Comparison of ENCODE assay signal across 8 cellular contexts in genomic region chr9:77648458-77649108, GRCh38. TPM values are rescaled to one million over a fixed set of nuclear protein-coding genes. Genes with fewer than 3 reads are reported as not detected.
DNase-seq lines count a peak whose midpoint lies in the region; ATAC-seq, FAIRE-seq and TF ChIP-seq lines count a peak whose summit lies in the region.

No MANE protein-coding gene starts in this region.

- no peak overlapping the region for H3K9ac ChIP-seq in SK-N-SH

- intact Hi-C loops in activated CD4-positive, alpha-beta memory T cell treated with anti-CD3 and anti-CD28 coated beads for 36 hours (cut with micrococcal nuclease): loop anchor here (5.0 kb wide), 2 partner anchors 191 to 564 kb away; no protein-coding TSS in a partner anchor
- intact Hi-C loops in Right ventricle myocardium inferior (cut with DNase I): loop anchor here (2.0 to 5.0 kb wide), 3 partner anchors 51 to 192 kb away; no protein-coding TSS in a partner anchor
- intact Hi-C loops in ovary (cut with DNase I): loop anchor here in 3 of 4 donors (5.0 to 10.0 kb wide), 3 partner anchors 156 to 191 kb away; no protein-coding TSS in a partner anchor

- H3K36me3 ChIP-seq in ovary: no peaks in the 10 kb centered on the region
- H3K36me3 ChIP-seq in CD8-positive, alpha-beta memory T cell (ENCODE audit: insufficient read depth, low read length): no peaks in the 10 kb centered on the region
- no peaks in the 10 kb centered on the region for H3K36me3 ChIP-seq in SK-N-SH (replicated peaks in 1 of 2; ENCODE audit: control insufficient read depth in 1 of 2, insufficient read depth in 2 of 2, low read length in 1 of 2)

- H3K4me3 ChIP-seq in ovary (peak overlapping the region; percentile 52), SK-N-SH (ENCODE audit: low read depth in 2 of 2, low read length in 1 of 2) (no peak overlapping the region)
- no peak overlapping the region for H3K4me3 ChIP-seq in CD8-positive, alpha-beta memory T cell (ENCODE audit: low read length)

- H3K9me3 ChIP-seq in ovary (no peaks in the 10 kb centered on the region), SK-N-SH (no peaks in the 10 kb centered on the region)
- H3K9me3 ChIP-seq in CD8-positive, alpha-beta memory T cell (ENCODE audit: low read length): no peaks in the 10 kb centered on the region

- FAIRE-seq in GM12892 (lab: Jason Lieb, UNC): no peak

- peaks cover 10% of the 10 kb centered on the region for H3K4me1 Mint-ChIP-seq in T-helper 2 cell treated with Interferon-gamma antibody and Interleukin-4, amounts not matched to agents 5 μg/mL and 100 μg/mL, for 36 hours (ENCODE audit: low read depth)
- H3K4me1 Mint-ChIP-seq in activated CD4-positive, alpha-beta memory T cell treated with anti-CD3 and anti-CD28 coated beads for 36 hours (ENCODE audit: low read depth): peaks cover 14% of the 10 kb centered on the region
- peaks cover 5 to 17% (median 8%) of the 10 kb centered on the region in 3 donors for H3K4me1 Mint-ChIP-seq in CD8-positive, alpha-beta memory T cell

- no peaks in the 10 kb centered on the region for H3K9me2 ChIP-seq in SK-N-SH

- H3K79me2 ChIP-seq in SK-N-SH (ENCODE audit: insufficient read depth): no peaks in the 10 kb centered on the region

- H3K27ac ChIP-seq in ovary (peak overlapping the region; percentile 9 to 37), SK-N-SH (ENCODE audit: low read depth in 2 of 2, low read length in 1 of 2) (no peak overlapping the region)
- H3K27ac ChIP-seq in CD8-positive, alpha-beta memory T cell (ENCODE audit: low read depth, low read length): no peak overlapping the region

- peaks cover 61% of the 10 kb centered on the region for H3K27me3 Mint-ChIP-seq in T-helper 2 cell treated with Interferon-gamma antibody and Interleukin-4, amounts not matched to agents 5 μg/mL and 100 μg/mL, for 36 hours (ENCODE audit: low read depth)
- H3K27me3 Mint-ChIP-seq in activated CD4-positive, alpha-beta memory T cell treated with anti-CD3 and anti-CD28 coated beads for 36 hours: peaks cover 35% of the 10 kb centered on the region
- peaks cover 26 to 49% of the 10 kb centered on the region in 2 donors for H3K27me3 Mint-ChIP-seq in CD8-positive, alpha-beta memory T cell

- no peak overlapping the region for H2AFZ ChIP-seq in SK-N-SH (ENCODE audit: low read depth)

- no peak for DNase-seq in T-helper 2 cell treated with Interferon-gamma antibody and Interleukin-4, amounts not matched to agents 5 μg/mL and 100 μg/mL, for 36 hours (ENCODE audit: low spot score)
- no peak for DNase-seq in T-helper 2 cell
- peak; percentile 18 for DNase-seq in activated CD4-positive, alpha-beta memory T cell treated with anti-CD3 and anti-CD28 coated beads for 36 hours
- peak; percentile 77 for DNase-seq in Right ventricle myocardium inferior (ENCODE audit: missing footprints)
- DNase-seq in ovary: peak; percentile 68 to 83 (median 77)
- no peak for DNase-seq in GM12892 (ENCODE audit: insufficient read length)
- DNase-seq in CD8-positive, alpha-beta memory T cell: no peak
- DNase-seq in SK-N-SH: no peak

- ATAC-seq in Right ventricle myocardium inferior: peak; percentile 80

- TF ChIP-seq EP300 in ovary (IDR thresholded peaks at IDR 0.05): no peak
- no peak for TF ChIP-seq EP300 in SK-N-SH (IDR thresholded peaks at IDR 0.05; ENCODE audit: borderline replicate concordance in 1 of 2, low read depth in 1 of 2, low read length in 1 of 2)

- H3K27me3 ChIP-seq in ovary (no peaks in the 10 kb centered on the region), SK-N-SH (ENCODE audit: insufficient read depth) (no peaks in the 10 kb centered on the region)
- no peaks in the 10 kb centered on the region for H3K27me3 ChIP-seq in CD8-positive, alpha-beta memory T cell (ENCODE audit: insufficient read depth, low read length, poor library complexity, severe bottlenecking)

- POLR2A ChIA-PET in activated CD4-positive, alpha-beta memory T cell treated with anti-CD3 and anti-CD28 coated beads for 36 hours (lab: Charles Lee): no interaction called here
- POLR2A ChIA-PET in CD8-positive, alpha-beta memory T cell (lab: Charles Lee): no interaction called here
- POLR2A ChIA-PET in SK-N-SH (lab: Yijun Ruan, JAX): no interaction called here

- no peak overlapping the region for H3K4me2 ChIP-seq in SK-N-SH

- TF ChIP-seq CTCF in ovary (IDR thresholded peaks at IDR 0.05): no peak
- no peak for TF ChIP-seq CTCF in SK-N-SH (IDR thresholded peaks at IDR 0.05)

- WGBS in ovary, 3 donors: 1 to 2% (median 1%) methylated on average over 31 to 37 of the region's 37 CpGs
- 90% methylated on average over 34 of the region's 37 CpGs for WGBS in SK-N-SH (ENCODE audit: low lambda C conversion rate)

- H3K36me3 Mint-ChIP-seq in T-helper 2 cell treated with Interferon-gamma antibody and Interleukin-4, amounts not matched to agents 5 μg/mL and 100 μg/mL, for 36 hours (ENCODE audit: low read depth): no peaks in the 10 kb centered on the region
- H3K36me3 Mint-ChIP-seq in activated CD4-positive, alpha-beta memory T cell treated with anti-CD3 and anti-CD28 coated beads for 36 hours: no peaks in the 10 kb centered on the region
- no peaks in the 10 kb centered on the region for H3K36me3 Mint-ChIP-seq in CD8-positive, alpha-beta memory T cell

- H3F3A ChIP-seq in SK-N-SH (replicated peaks; ENCODE audit: insufficient read depth): no peaks in the 10 kb centered on the region

- H3K9me3 Mint-ChIP-seq in T-helper 2 cell treated with Interferon-gamma antibody and Interleukin-4, amounts not matched to agents 5 μg/mL and 100 μg/mL, for 36 hours: no peaks in the 10 kb centered on the region
- H3K9me3 Mint-ChIP-seq in activated CD4-positive, alpha-beta memory T cell treated with anti-CD3 and anti-CD28 coated beads for 36 hours: no peaks in the 10 kb centered on the region
- peaks cover 0 to 2% (median 0%) of the 10 kb centered on the region in 5 donors for H3K9me3 Mint-ChIP-seq in CD8-positive, alpha-beta memory T cell

- H3K4me3 Mint-ChIP-seq in T-helper 2 cell treated with Interferon-gamma antibody and Interleukin-4, amounts not matched to agents 5 μg/mL and 100 μg/mL, for 36 hours: peak overlapping the region; percentile 69
- peak overlapping the region; percentile 65 for H3K4me3 Mint-ChIP-seq in activated CD4-positive, alpha-beta memory T cell treated with anti-CD3 and anti-CD28 coated beads for 36 hours
- H3K4me3 Mint-ChIP-seq in CD8-positive, alpha-beta memory T cell: peak overlapping the region in 2 of 7 donors; percentile 27 to 44

- H3K4me1 ChIP-seq in ovary (ENCODE audit: insufficient read depth): peaks cover 8% of the 10 kb centered on the region
- H3K4me1 ChIP-seq in CD8-positive, alpha-beta memory T cell (ENCODE audit: insufficient read depth, low read length): no peaks in the 10 kb centered on the region
- no peaks in the 10 kb centered on the region; a peak in 1 of 4 replicates for H3K4me1 ChIP-seq in SK-N-SH (ENCODE audit: control insufficient read depth in 1 of 2, insufficient read depth in 2 of 2, low read depth in 1 of 2, low read length in 1 of 2)

- TF ChIP-seq POLR2A in ovary (IDR thresholded peaks at IDR 0.05): no peak
- TF ChIP-seq POLR2A in GM12892 (IDR thresholded peaks at IDR 0.05; ENCODE audit: low read depth, low read length): no peak

- H4K20me1 ChIP-seq in SK-N-SH (ENCODE audit: insufficient read depth): no peaks in the 10 kb centered on the region

- H3K27ac Mint-ChIP-seq in T-helper 2 cell treated with Interferon-gamma antibody and Interleukin-4, amounts not matched to agents 5 μg/mL and 100 μg/mL, for 36 hours: no peak overlapping the region
- no peak overlapping the region for H3K27ac Mint-ChIP-seq in activated CD4-positive, alpha-beta memory T cell treated with anti-CD3 and anti-CD28 coated beads for 36 hours
- no peak overlapping the region for H3K27ac Mint-ChIP-seq in CD8-positive, alpha-beta memory T cell

- CTCF ChIA-PET in activated CD4-positive, alpha-beta memory T cell treated with anti-CD3 and anti-CD28 coated beads for 36 hours (lab: Charles Lee): no interaction called here
- CTCF ChIA-PET in CD8-positive, alpha-beta memory T cell (lab: Charles Lee): no interaction called here
- CTCF ChIA-PET in SK-N-SH (lab: Yijun Ruan, JAX): interaction anchor here (0.8 to 1.6 kb wide), 2 partner anchors 87 to 192 kb away, joined by 3 read pairs; no protein-coding TSS in a partner anchor

- no peak for TF ChIP-seq RAD21 in SK-N-SH (IDR thresholded peaks at IDR 0.05; ENCODE audit: low read length)

TF ChIP-seq in SK-N-SH, 30 proteins besides CTCF, POLR2A, EP300 and RAD21 (continues in another document):
- TF ChIP-seq RFX5 (IDR thresholded peaks at IDR 0.05; ENCODE audit: low read length): no peak
- no peak for TF ChIP-seq MAX (IDR thresholded peaks at IDR 0.05; ENCODE audit: low read depth)
- TF ChIP-seq USF1 (IDR thresholded peaks at IDR 0.05; ENCODE audit: borderline replicate concordance, low read depth): no peak
- no peak for TF ChIP-seq EZH2phosphoT487 (IDR thresholded peaks at IDR 0.05; ENCODE audit: borderline replicate concordance, low read depth)
- TF ChIP-seq SMC3 (IDR thresholded peaks at IDR 0.05; ENCODE audit: low read depth, low read length): no peak
- no peak for TF ChIP-seq RCOR1 (IDR thresholded peaks at IDR 0.05; ENCODE audit: low read length)
- TF ChIP-seq RXRA (IDR thresholded peaks at IDR 0.05; ENCODE audit: borderline replicate concordance, low read depth): no peak

RNA-seq across cellular contexts. Expression of gene GNA14, which starts 0.5 kb away (rescaled TPM):
- not detected for total RNA-seq in activated CD4-positive, alpha-beta memory T cell treated with anti-CD3 and anti-CD28 coated beads for 36 hours
- total RNA-seq in Right ventricle myocardium inferior (2.6 TPM), ovary (1 to 10 TPM; 4.9 to 9.9 (median 7.6) TPM)
- polyA plus RNA-seq in ovary (1 to 10 TPM; 6.5 to 9.2 TPM), SK-N-SH (2012; rRNA removed) (0.15 and 0.26 TPM in 2 replicates)
- not detected for polyA plus RNA-seq in GM12892 (2012; ENCODE audit: missing spikeins)
- total RNA-seq in CD8-positive, alpha-beta memory T cell: not detected
- polyA plus RNA-seq in CD8-positive, alpha-beta memory T cell: not detected
- polyA plus RNA-seq in SK-N-SH (2012; cell fraction: cytosol; rRNA removed): 0.23 and 0.26 TPM in 2 replicates
- polyA plus RNA-seq in SK-N-SH (2012; cell fraction: nucleus; rRNA removed): 0.33 and 0.52 TPM in 2 replicates

Comparison
In these comparisons a context has a peak if more than half of its experiments do, and no peak if none do; other contexts are left out.
1. DNase-seq: peak in activated CD4-positive, alpha-beta memory T cell treated with anti-CD3 and anti-CD28 coated beads for 36 hours (single experiment), Right ventricle myocardium inferior (single experiment) and ovary (5 of 5); none in T-helper 2 cell treated with Interferon-gamma antibody and Interleukin-4, amounts not matched to agents 5 μg/mL and 100 μg/mL, for 36 hours (single experiment), T-helper 2 cell (0 of 5), GM12892 (single experiment), CD8-positive, alpha-beta memory T cell (0 of 5) and SK-N-SH (single experiment).
2. H3K27ac ChIP-seq: peak in ovary (2 of 2); none in CD8-positive, alpha-beta memory T cell (single experiment) and SK-N-SH (0 of 2).